Comparison of ENCODE assay signal across 27 cellular contexts in genomic region chr20:15675151-15675550, GRCh38.
"Had no signal": no experiment of that assay in that cellular context is flagged by ENCODE, and none has a peak within 500 bp of the region (broad histone marks: within the 10 kb centered on the region; RNA-seq: fewer than 3 reads in every experiment).

No MANE protein-coding gene starts in this region.

- H3K4me3 ChIP-seq: coronary artery, esophagus squamous epithelium, lower lobe of right lung, pancreas, right lobe of liver, stomach, thyroid gland, vagina had no signal

- H3K4me1 Mint-ChIP-seq: immature natural killer cell; natural killer cell; neural crest cell; stimulated activated effector memory CD8-positive, alpha-beta T cell treated with anti-CD3 and anti-CD28 coated beads, Interleukin-12 subunit alpha, Interleukin-12 subunit beta, amount 100 ng/mL, for 72 hours had no signal

- H3K27me3 ChIP-seq: esophagus squamous epithelium, neutrophil, pancreas, right lobe of liver, stomach, thyroid gland, vagina had no signal

- H3K36me3 ChIP-seq: esophagus squamous epithelium, lower lobe of right lung, neutrophil, pancreas, right lobe of liver, stomach, thyroid gland, vagina had no signal

- DNase-seq: effector memory CD4-positive, alpha-beta T cell; erythroblast; esophagus squamous epithelium; hypothalamus; immature natural killer cell; islet precursor cell; kidney glomerular epithelial cell; left colon; left ventricle myocardium superior; lower lobe of right lung; natural killer cell; pancreas; retina; right lobe of liver; small intestine; stimulated activated CD4-positive, alpha-beta T cell treated with anti-CD3 and anti-CD28 coated beads, Interleukin-12 subunit alpha, Interleukin-12 subunit beta, amount 100 ng/mL, for 4 hours; stimulated activated CD4-positive, alpha-beta T cell treated with anti-CD3 and anti-CD28 coated beads, Interleukin-1b, Interleukin-23, amount 100 ng/mL, for 48 hours; stimulated activated CD4-positive, alpha-beta T cell treated with anti-CD3 and anti-CD28 coated beads, Interleukin-4, amount 100 ng/mL, for 1 hour; stimulated activated naive CD4-positive, alpha-beta T cell treated with Interleukin-2 at 50 U/mL for 16 hours; stomach; thyroid gland; trophoblast cell had no signal

- H3K36me3 Mint-ChIP-seq: immature natural killer cell; natural killer cell; stimulated activated effector memory CD8-positive, alpha-beta T cell treated with anti-CD3 and anti-CD28 coated beads, Interleukin-12 subunit alpha, Interleukin-12 subunit beta, amount 100 ng/mL, for 72 hours had no signal

- H3K27ac Mint-ChIP-seq: immature natural killer cell; natural killer cell; stimulated activated effector memory CD8-positive, alpha-beta T cell treated with anti-CD3 and anti-CD28 coated beads, Interleukin-12 subunit alpha, Interleukin-12 subunit beta, amount 100 ng/mL, for 72 hours had no signal

- H3K4me3 Mint-ChIP-seq: immature natural killer cell; natural killer cell; neural crest cell; stimulated activated effector memory CD8-positive, alpha-beta T cell treated with anti-CD3 and anti-CD28 coated beads, Interleukin-12 subunit alpha, Interleukin-12 subunit beta, amount 100 ng/mL, for 72 hours had no signal

- H3K4me1 ChIP-seq: esophagus squamous epithelium, lower lobe of right lung, pancreas, right lobe of liver, thyroid gland, vagina had no signal

- H3K27ac ChIP-seq: esophagus squamous epithelium, lower lobe of right lung, neutrophil, pancreas, right lobe of liver, stomach, thyroid gland, vagina had no signal

- H3K9me3 ChIP-seq: esophagus squamous epithelium, lower lobe of right lung, neutrophil, pancreas, right lobe of liver, stomach, thyroid gland, vagina had no signal
